Comparison of ENCODE assay signal across 8 cellular contexts in genomic region chr21:43362928-43363314, GRCh38.
A peak's percentile ranks its signal among the peaks of the same experiment; 100 is the strongest.
DNase-seq lines count a peak whose midpoint lies in the region; ATAC-seq and TF ChIP-seq lines count a peak whose summit lies in the region.

No MANE protein-coding gene starts in this region.

- peak overlapping the region; percentile 94 for H3K27ac Mint-ChIP-seq in T-helper 2 cell treated with Interferon-gamma antibody and Interleukin-4, amounts not matched to agents 5 μg/mL and 100 μg/mL, for 36 hours
- peak overlapping the region; percentile 18 for H3K27ac Mint-ChIP-seq in endothelial cell (ENCODE audit: unreplicated experiment)

- H3K36me3 Mint-ChIP-seq in T-helper 2 cell treated with Interferon-gamma antibody and Interleukin-4, amounts not matched to agents 5 μg/mL and 100 μg/mL, for 36 hours (ENCODE audit: low read depth), result no peaks in the 10 kb centered on the region
- no peaks in the 10 kb centered on the region for H3K36me3 Mint-ChIP-seq in endothelial cell (ENCODE audit: low read depth, unreplicated experiment)

- H3F3A ChIP-seq in smooth muscle cell (ENCODE audit: low read depth), result peaks cover 8% of the 10 kb centered on the region

- no peaks in the 10 kb centered on the region for H3K9me3 ChIP-seq in smooth muscle cell (replicated peaks; ENCODE audit: low read depth)

- H3K27me3 ChIP-seq in smooth muscle cell (ENCODE audit: low read depth), result no peaks in the 10 kb centered on the region

- peak overlapping the region; percentile 25 for H3K4me2 ChIP-seq in smooth muscle cell

- peak overlapping the region; percentile 75 for H3K4me3 Mint-ChIP-seq in T-helper 2 cell treated with Interferon-gamma antibody and Interleukin-4, amounts not matched to agents 5 μg/mL and 100 μg/mL, for 36 hours
- no peak overlapping the region for H3K4me3 Mint-ChIP-seq in endothelial cell (ENCODE audit: unreplicated experiment)

- H4K20me1 ChIP-seq in smooth muscle cell (ENCODE audit: low read depth), result no peaks in the 10 kb centered on the region

- peak; percentile 32 for DNase-seq in activated CD4-positive, alpha-beta T cell treated with anti-CD3 and anti-CD28 coated beads for 48 hours
- DNase-seq in activated CD4-positive, alpha-beta T cell treated with anti-CD3 and anti-CD28 coated beads, Interleukin-2, amount 50 U/mL, for 1 hour, result no peak
- DNase-seq in T-helper 2 cell treated with Interferon-gamma antibody and Interleukin-4, amounts not matched to agents 5 μg/mL and 100 μg/mL, for 36 hours (ENCODE audit: low spot score), result no peak
- no peak for DNase-seq in endothelial cell (ENCODE audit: low spot score)
- DNase-seq in smooth muscle cell (lab: John Stamatoyannopoulos, UW; ENCODE audit: unreplicated experiment), result no peak
- DNase-seq in NCI-H1436 (lab: John Stamatoyannopoulos, UW), result no peak
- DNase-seq in UCSD-AML1 (lab: John Stamatoyannopoulos, UW; ENCODE audit: unreplicated experiment), result no peak

- no peak for ATAC-seq in GM18873 (IDR thresholded peaks at IDR 0.05; ENCODE audit: low FRiP score, unreplicated experiment)

- no peak overlapping the region for H3K9ac ChIP-seq in smooth muscle cell (ENCODE audit: low read depth)

- peaks cover 22% of the 10 kb centered on the region for H3K4me1 Mint-ChIP-seq in T-helper 2 cell treated with Interferon-gamma antibody and Interleukin-4, amounts not matched to agents 5 μg/mL and 100 μg/mL, for 36 hours (ENCODE audit: low read depth)
- peaks cover 9% of the 10 kb centered on the region for H3K4me1 Mint-ChIP-seq in endothelial cell (ENCODE audit: unreplicated experiment)

- H3K27me3 Mint-ChIP-seq in T-helper 2 cell treated with Interferon-gamma antibody and Interleukin-4, amounts not matched to agents 5 μg/mL and 100 μg/mL, for 36 hours (ENCODE audit: low read depth), result no peaks in the 10 kb centered on the region
- peaks cover 3% of the 10 kb centered on the region for H3K27me3 Mint-ChIP-seq in endothelial cell (ENCODE audit: unreplicated experiment)

- no peak overlapping the region for H2AFZ ChIP-seq in smooth muscle cell (ENCODE audit: low read depth)

- H3K79me2 ChIP-seq in smooth muscle cell (ENCODE audit: low read depth), result no peaks in the 10 kb centered on the region

- TF ChIP-seq CTCF in endothelial cell (IDR thresholded peaks at IDR 0.05; ENCODE audit: unreplicated experiment), result no peak
- no peak for TF ChIP-seq CTCF in smooth muscle cell (IDR thresholded peaks at IDR 0.05; ENCODE audit: borderline replicate concordance, insufficient read depth, poor library complexity, severe bottlenecking)

- 91% methylated on average over 12 of the region's 12 CpGs for WGBS in smooth muscle cell (ENCODE audit: low lambda C conversion rate)

- H3K4me3 ChIP-seq in smooth muscle cell, result no peak overlapping the region

- H3K27ac ChIP-seq in smooth muscle cell (ENCODE audit: low read depth), result peak overlapping the region; percentile 80

- no peaks in the 10 kb centered on the region for H3K36me3 ChIP-seq in smooth muscle cell (ENCODE audit: low read depth)

- H3K4me1 ChIP-seq in smooth muscle cell (ENCODE audit: low read depth), result peaks cover 13% of the 10 kb centered on the region

- H3K9me3 Mint-ChIP-seq in T-helper 2 cell treated with Interferon-gamma antibody and Interleukin-4, amounts not matched to agents 5 μg/mL and 100 μg/mL, for 36 hours, result no peaks in the 10 kb centered on the region
- no peaks in the 10 kb centered on the region for H3K9me3 Mint-ChIP-seq in endothelial cell (ENCODE audit: unreplicated experiment)
